In the genomic region with DNA sequence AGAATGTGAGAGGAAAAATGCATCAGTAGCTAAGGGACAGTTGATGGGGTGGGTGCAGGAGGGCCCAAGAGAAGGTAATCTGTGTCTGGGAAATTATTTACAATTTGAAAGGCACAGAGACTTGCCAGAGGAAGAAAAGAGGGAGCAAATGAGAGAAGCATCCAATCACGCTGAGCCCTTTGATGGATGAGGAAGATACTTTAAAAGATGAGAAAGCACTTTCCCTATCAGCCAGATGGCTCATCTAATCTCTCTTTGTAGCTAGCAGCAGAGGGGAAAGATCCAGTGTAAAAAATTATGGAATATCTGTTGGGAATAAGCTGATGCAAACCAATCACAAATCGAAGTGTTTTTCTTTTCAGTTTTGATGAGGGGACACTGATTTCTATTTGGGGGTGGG, we compare ENCODE assay signal across 26 cellular contexts. TPM values are rescaled to one million over a fixed set of nuclear protein-coding genes. Genes with fewer than 3 reads are reported as not detected.
DNase-seq lines count a peak whose midpoint lies in the region; ATAC-seq and TF ChIP-seq lines count a peak whose summit lies in the region.
"Had no signal": no experiment of that assay in that cellular context is flagged by ENCODE, and none has a peak within 500 bp of the region (broad histone marks: within the 10 kb centered on the region; RNA-seq: fewer than 3 reads in every experiment).

No MANE protein-coding gene starts in this region.

- H3K4me1 ChIP-seq in smooth muscle cell (ENCODE audit: low read depth): peaks cover 8% of the 10 kb centered on the region
- H3K4me1 ChIP-seq: Caco-2, neural progenitor cell, parathyroid adenoma had no signal

- H3K9me3 Mint-ChIP-seq in activated naive CD4-positive, alpha-beta T cell treated with anti-CD3 and anti-CD28 coated beads, Interleukin-2, amount 50 U/mL, for 24 hours: no peaks in the 10 kb centered on the region
- no peaks in the 10 kb centered on the region for H3K9me3 Mint-ChIP-seq in stimulated activated naive B cell treated with anti-CD40 and anti-IgM and Interleukin-4, amounts not matched to agents 10 μg/mL and 1 μg/mL and 100 μg/mL, for 72 hours
- H3K9me3 Mint-ChIP-seq: endodermal cell, neural progenitor cell, type B pancreatic cell had no signal

- H3K9me3 ChIP-seq in smooth muscle cell (replicated peaks; ENCODE audit: low read depth): no peaks in the 10 kb centered on the region
- H3K9me3 ChIP-seq: Caco-2, esophagus squamous epithelium, MG63, mucosa of descending colon, right atrium auricular region, spleen had no signal

- peak overlapping the region; percentile 42 for H3K4me3 Mint-ChIP-seq in activated naive CD4-positive, alpha-beta T cell treated with anti-CD3 and anti-CD28 coated beads, Interleukin-2, amount 50 U/mL, for 24 hours
- no peak overlapping the region for H3K4me3 Mint-ChIP-seq in stimulated activated naive B cell treated with anti-CD40 and anti-IgM and Interleukin-4, amounts not matched to agents 10 μg/mL and 1 μg/mL and 100 μg/mL, for 72 hours
- H3K4me3 Mint-ChIP-seq: endodermal cell, neural progenitor cell, type B pancreatic cell had no signal

- H3K27ac Mint-ChIP-seq in activated naive CD4-positive, alpha-beta T cell treated with anti-CD3 and anti-CD28 coated beads, Interleukin-2, amount 50 U/mL, for 24 hours: peak overlapping the region; percentile 79
- H3K27ac Mint-ChIP-seq in stimulated activated naive B cell treated with anti-CD40 and anti-IgM and Interleukin-4, amounts not matched to agents 10 μg/mL and 1 μg/mL and 100 μg/mL, for 72 hours: no peak overlapping the region
- H3K27ac Mint-ChIP-seq: endodermal cell, neural progenitor cell, type B pancreatic cell had no signal

- TF ChIP-seq CTCF in smooth muscle cell (IDR thresholded peaks at IDR 0.05; ENCODE audit: borderline replicate concordance, insufficient read depth, poor library complexity, severe bottlenecking): no peak

- no peak overlapping the region for H3K27ac ChIP-seq in smooth muscle cell (ENCODE audit: low read depth)
- H3K27ac ChIP-seq: neural progenitor cell, parathyroid adenoma, right atrium auricular region, RWPE1, SK-N-MC, spleen had no signal

- peaks cover 13% of the 10 kb centered on the region for H3K27me3 Mint-ChIP-seq in activated naive CD4-positive, alpha-beta T cell treated with anti-CD3 and anti-CD28 coated beads, Interleukin-2, amount 50 U/mL, for 24 hours
- H3K27me3 Mint-ChIP-seq in stimulated activated naive B cell treated with anti-CD40 and anti-IgM and Interleukin-4, amounts not matched to agents 10 μg/mL and 1 μg/mL and 100 μg/mL, for 72 hours: peaks cover 21 to 28% of the 10 kb centered on the region in 2 donors
- H3K27me3 Mint-ChIP-seq: type B pancreatic cell had no signal

- no peaks in the 10 kb centered on the region for H3K79me2 ChIP-seq in smooth muscle cell (ENCODE audit: low read depth)
- H3K79me2 ChIP-seq: parathyroid adenoma had no signal

- H3K36me3 Mint-ChIP-seq in activated naive CD4-positive, alpha-beta T cell treated with anti-CD3 and anti-CD28 coated beads, Interleukin-2, amount 50 U/mL, for 24 hours: no peaks in the 10 kb centered on the region
- H3K36me3 Mint-ChIP-seq in stimulated activated naive B cell treated with anti-CD40 and anti-IgM and Interleukin-4, amounts not matched to agents 10 μg/mL and 1 μg/mL and 100 μg/mL, for 72 hours: no peaks in the 10 kb centered on the region
- H3K36me3 Mint-ChIP-seq: neural progenitor cell, type B pancreatic cell had no signal

- H3F3A ChIP-seq in smooth muscle cell (ENCODE audit: low read depth): no peaks in the 10 kb centered on the region

- H3K4me2 ChIP-seq in smooth muscle cell: no peak overlapping the region
- H3K4me2 ChIP-seq: neural progenitor cell had no signal

- H3K36me3 ChIP-seq in smooth muscle cell (ENCODE audit: low read depth): no peaks in the 10 kb centered on the region
- H3K36me3 ChIP-seq: esophagus squamous epithelium, MG63, neural progenitor cell, right atrium auricular region, spleen had no signal

- no peak for ATAC-seq in SK-N-SH treated with all-trans-retinoic acid at 6 μM for 48 hours
- no peak for ATAC-seq in stimulated activated naive B cell treated with anti-CD40 and anti-IgM and Interleukin-4, amounts not matched to agents 10 μg/mL and 1 μg/mL and 100 μg/mL, for 72 hours (replicated peaks)
- ATAC-seq: left cardiac atrium, mucosa of descending colon had no signal

- DNase-seq in activated naive CD4-positive, alpha-beta T cell treated with anti-CD3 and anti-CD28 coated beads, Interleukin-2, amount 50 U/mL, for 16 hours: no peak
- DNase-seq in NCI-H2171 (lab: John Stamatoyannopoulos, UW) (peak; percentile 10), smooth muscle cell (lab: John Stamatoyannopoulos, UW; ENCODE audit: unreplicated experiment) (no peak), hypothalamus (lab: John Stamatoyannopoulos, UW) (no peak)
- no peak for DNase-seq in stimulated activated naive B cell treated with anti-CD40 and anti-IgM and Interleukin-4, amounts not matched to agents 10 μg/mL and 1 μg/mL and 100 μg/mL, for 72 hours
- DNase-seq: C1 segment of cervical spinal cord; Caco-2; central memory CD4-positive, alpha-beta T cell; endodermal cell; esophagus squamous epithelium; foreskin melanocyte; left cardiac atrium; MG63; mucosa of descending colon; NCI-H1417; NCI-H2081 treated with DMSO at 0.1 percent for 48 hours; spleen; T-helper 2 cell had no signal

- no peak overlapping the region for H3K4me3 ChIP-seq in smooth muscle cell
- H3K4me3 ChIP-seq: esophagus squamous epithelium, MG63, mucosa of descending colon, neural progenitor cell, right atrium auricular region, SK-N-MC, spleen had no signal

- peak overlapping the region; percentile 25 for H2AFZ ChIP-seq in smooth muscle cell (ENCODE audit: low read depth)
- H2AFZ ChIP-seq: neural progenitor cell, parathyroid adenoma had no signal

- WGBS in smooth muscle cell (ENCODE audit: low lambda C conversion rate): 51% methylated on average over 2 of the region's 2 CpGs

- peaks cover 38% of the 10 kb centered on the region for H3K4me1 Mint-ChIP-seq in activated naive CD4-positive, alpha-beta T cell treated with anti-CD3 and anti-CD28 coated beads, Interleukin-2, amount 50 U/mL, for 24 hours
- peaks cover 4 to 16% of the 10 kb centered on the region in 2 donors for H3K4me1 Mint-ChIP-seq in stimulated activated naive B cell treated with anti-CD40 and anti-IgM and Interleukin-4, amounts not matched to agents 10 μg/mL and 1 μg/mL and 100 μg/mL, for 72 hours

- H3K27me3 ChIP-seq in smooth muscle cell (ENCODE audit: low read depth): no peaks in the 10 kb centered on the region
- H3K27me3 ChIP-seq: esophagus squamous epithelium, MG63, right atrium auricular region, spleen had no signal

- H4K20me1 ChIP-seq in smooth muscle cell (ENCODE audit: low read depth): no peaks in the 10 kb centered on the region

- no peak overlapping the region for H3K9ac ChIP-seq in smooth muscle cell (ENCODE audit: low read depth)
- H3K9ac ChIP-seq: neural progenitor cell, parathyroid adenoma had no signal

TF ChIP-seq in SK-N-SH treated with all-trans-retinoic acid at 6 μM for 48 hours, 23 proteins besides CTCF, POLR2A, EP300 and RAD21:
- peak; percentile 36; the same call in 1 of the 2 replicates for TF ChIP-seq TCF4 (CRISPR knock-in tag; IDR thresholded peaks at IDR 0.05; ENCODE audit: borderline replicate concordance)
- TF ChIP-seq, protein P1, sequence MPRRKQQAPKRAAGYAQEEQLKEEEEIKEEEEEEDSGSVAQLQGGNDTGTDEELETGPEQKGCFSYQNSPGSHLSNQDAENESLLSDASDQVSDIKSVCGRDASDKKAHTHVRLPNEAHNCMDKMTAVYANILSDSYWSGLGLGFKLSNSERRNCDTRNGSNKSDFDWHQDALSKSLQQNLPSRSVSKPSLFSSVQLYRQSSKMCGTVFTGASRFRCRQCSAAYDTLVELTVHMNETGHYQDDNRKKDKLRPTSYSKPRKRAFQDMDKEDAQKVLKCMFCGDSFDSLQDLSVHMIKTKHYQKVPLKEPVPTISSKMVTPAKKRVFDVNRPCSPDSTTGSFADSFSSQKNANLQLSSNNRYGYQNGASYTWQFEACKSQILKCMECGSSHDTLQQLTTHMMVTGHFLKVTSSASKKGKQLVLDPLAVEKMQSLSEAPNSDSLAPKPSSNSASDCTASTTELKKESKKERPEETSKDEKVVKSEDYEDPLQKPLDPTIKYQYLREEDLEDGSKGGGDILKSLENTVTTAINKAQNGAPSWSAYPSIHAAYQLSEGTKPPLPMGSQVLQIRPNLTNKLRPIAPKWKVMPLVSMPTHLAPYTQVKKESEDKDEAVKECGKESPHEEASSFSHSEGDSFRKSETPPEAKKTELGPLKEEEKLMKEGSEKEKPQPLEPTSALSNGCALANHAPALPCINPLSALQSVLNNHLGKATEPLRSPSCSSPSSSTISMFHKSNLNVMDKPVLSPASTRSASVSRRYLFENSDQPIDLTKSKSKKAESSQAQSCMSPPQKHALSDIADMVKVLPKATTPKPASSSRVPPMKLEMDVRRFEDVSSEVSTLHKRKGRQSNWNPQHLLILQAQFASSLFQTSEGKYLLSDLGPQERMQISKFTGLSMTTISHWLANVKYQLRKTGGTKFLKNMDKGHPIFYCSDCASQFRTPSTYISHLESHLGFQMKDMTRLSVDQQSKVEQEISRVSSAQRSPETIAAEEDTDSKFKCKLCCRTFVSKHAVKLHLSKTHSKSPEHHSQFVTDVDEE (CRISPR knock-in tag; IDR thresholded peaks at IDR 0.05): 0 out of 2 replicates have a peak, but pooled peaks have one; percentile 13
- TF ChIP-seq ZFP3 (CRISPR knock-in tag; IDR thresholded peaks at IDR 0.05): no peak
- TF ChIP-seq SNAI2 (CRISPR knock-in tag; IDR thresholded peaks at IDR 0.05): no peak
- no peak for TF ChIP-seq OSR1 (CRISPR knock-in tag; IDR thresholded peaks at IDR 0.05)
- no peak for TF ChIP-seq ZNF8 (CRISPR knock-in tag; IDR thresholded peaks at IDR 0.05)
- TF ChIP-seq GLIS3 (CRISPR knock-in tag; IDR thresholded peaks at IDR 0.05): no peak
- TF ChIP-seq CSDC2 (CRISPR knock-in tag; IDR thresholded peaks at IDR 0.05): no peak

RNA-seq across cellular contexts. Expression of a gene that starts 57.0 kb away (rescaled TPM):
- total RNA-seq in smooth muscle cell: 29.6 and 29.8 TPM in 2 replicates
- polyA plus RNA-seq in smooth muscle cell: 2.8 and 2.9 TPM in 2 replicates
